In genomic region chr14:89314274-89314673, GRCh38 we compare ENCODE assay signal across 3 cellular contexts.
TF ChIP-seq lines count a peak whose summit lies in the region.

No MANE protein-coding gene starts in this region.

TF ChIP-seq in HepG2, 621 proteins besides CTCF, POLR2A, EP300 and RAD21:
- TF ChIP-seq ZNF556 (CRISPR knock-in tag; IDR thresholded peaks at IDR 0.05; ENCODE audit: borderline replicate concordance), result no peak
- TF ChIP-seq ATF7 (IDR thresholded peaks at IDR 0.05), result peak; percentile 62
- TF ChIP-seq ATF7 (CRISPR knock-in tag; IDR thresholded peaks at IDR 0.05), result no peak
- TF ChIP-seq CREB1 (IDR thresholded peaks at IDR 0.05), result peak; percentile 38; the same call in 1 of the 2 replicates
- no peak for TF ChIP-seq CREB1 (CRISPR knock-in tag; IDR thresholded peaks at IDR 0.05)

TF ChIP-seq in GM12878, 131 proteins besides CTCF, POLR2A, EP300 and RAD21:
- TF ChIP-seq FOXK2 (IDR thresholded peaks at IDR 0.05) (no peak), ATF7 (IDR thresholded peaks at IDR 0.05; ENCODE audit: low read depth) (peak; percentile 58)

TF ChIP-seq in endothelial cell of umbilical vein, 7 proteins besides CTCF, POLR2A, EP300 and RAD21:
- TF ChIP-seq JUN (IDR thresholded peaks at IDR 0.05; ENCODE audit: borderline replicate concordance, insufficient read depth, insufficient read length, low read depth) (no peak), POLR2AphosphoS5 (IDR thresholded peaks at IDR 0.05; ENCODE audit: insufficient read depth, low read depth, low read length) (no peak), MAX (IDR thresholded peaks at IDR 0.05; ENCODE audit: insufficient read depth, insufficient read length) (no peak), MYC (IDR thresholded peaks at IDR 0.05; ENCODE audit: low read depth, low read length) (no peak), GATA2 (IDR thresholded peaks at IDR 0.05; ENCODE audit: insufficient read depth, insufficient read length, low read depth, low read length) (no peak), FOS (IDR thresholded peaks at IDR 0.05; ENCODE audit: borderline replicate concordance, insufficient read depth, low read length) (no peak), EZH2 (IDR thresholded peaks at IDR 0.05; ENCODE audit: borderline replicate concordance, low read depth, low read length, severe bottlenecking) (no peak)
